30 cellular contexts compared by ENCODE assay signal in genomic region chr11:85115798-85116197, GRCh38.
"Had no signal": no experiment of that assay in that cellular context is flagged by ENCODE, and none has a peak within 500 bp of the region (broad histone marks: within the 10 kb centered on the region; RNA-seq: fewer than 3 reads in every experiment).

No MANE protein-coding gene starts in this region.

- H3K4me3 Mint-ChIP-seq: activated CD8-positive, alpha-beta T cell treated with anti-CD3 and anti-CD28 coated beads for 36 hours; activated naive CD8-positive, alpha-beta T cell treated with anti-CD3 and anti-CD28 coated beads, Interleukin-2, amount 10 ng/mL, durations not matched to agents 7 days and 5 days; activated T-cell treated with anti-CD3 and anti-CD28 coated beads, Interleukin-2, amount 50 U/mL, for 72 hours; T-cell had no signal

- H3K27ac Mint-ChIP-seq: activated CD8-positive, alpha-beta T cell treated with anti-CD3 and anti-CD28 coated beads for 36 hours; activated naive CD8-positive, alpha-beta T cell treated with anti-CD3 and anti-CD28 coated beads, Interleukin-2, amount 10 ng/mL, durations not matched to agents 7 days and 5 days; activated T-cell treated with anti-CD3 and anti-CD28 coated beads, Interleukin-2, amount 50 U/mL, for 72 hours; activated T-helper 2 cell treated with anti-CD3 and anti-CD28 coated beads, Interferon-gamma antibody, Interleukin-2, Interleukin-4, amounts not matched to agents 10 μg/mL and 5 μg/mL and 100 μg/mL, durations not matched to agents 14 hours and 24 hours and 36 hours; T-cell had no signal

- H3K4me1 ChIP-seq: adrenal gland, breast epithelium had no signal

- H3K27ac ChIP-seq: adrenal gland, breast epithelium, SK-N-MC had no signal

- H3K9me3 ChIP-seq: adrenal gland, breast epithelium had no signal

- H3K27me3 ChIP-seq: adrenal gland, breast epithelium had no signal

- H3K36me3 Mint-ChIP-seq: activated naive CD8-positive, alpha-beta T cell treated with anti-CD3 and anti-CD28 coated beads, Interleukin-2, amount 10 ng/mL, durations not matched to agents 7 days and 5 days; T-cell had no signal

- H3K4me3 ChIP-seq: adrenal gland, breast epithelium, SK-N-MC had no signal

- DNase-seq: activated CD4-positive, alpha-beta T cell treated with anti-CD3 and anti-CD28 coated beads for 4 hours; activated CD8-positive, alpha-beta memory T cell treated with anti-CD3 and anti-CD28 coated beads, Interleukin-2, amount 50 U/mL, for 4 hours; activated CD8-positive, alpha-beta T cell treated with anti-CD3 and anti-CD28 coated beads for 36 hours; activated naive CD4-positive, alpha-beta T cell treated with anti-CD3 and anti-CD28 coated beads, Interleukin-2, amount 50 U/mL, for 16 hours; activated naive CD8-positive, alpha-beta T cell treated with anti-CD3 and anti-CD28 coated beads, Interleukin-2, amount 10 ng/mL, durations not matched to agents 7 days and 5 days; activated T-cell treated with anti-CD3 and anti-CD28 coated beads, Interleukin-2, amount 50 U/mL, for 72 hours; adrenal gland; anterior cingulate cortex; caudate nucleus; Kasumi-1; KBM-7; NCI-H1048; NCI-H1417; NCI-H2029; NCI-H2107; NCI-H2171 treated with DMSO at 0.1 percent for 48 hours; NCI-H345; NCI-H510A; NCI-H526 treated with DMSO at 0.1 percent for 48 hours; NCI-H82; RPMI8226; T-cell; T-helper 2 cell; T1000 had no signal

- ATAC-seq: activated CD4-positive, CD25-positive, alpha-beta regulatory T cell treated with anti-CD3 and anti-CD28 coated beads, Interleukin-2, amount 50 U/mL, for 24 hours; activated CD8-positive, alpha-beta T cell treated with anti-CD3 and anti-CD28 coated beads for 36 hours; activated T-cell treated with anti-CD3 and anti-CD28 coated beads, Interleukin-2, amount 50 U/mL, for 72 hours; Panc1; Right ventricle myocardium inferior; T-cell had no signal

- H3K27me3 Mint-ChIP-seq: activated CD8-positive, alpha-beta T cell treated with anti-CD3 and anti-CD28 coated beads for 36 hours; T-cell had no signal

- H3K36me3 ChIP-seq: adrenal gland, breast epithelium had no signal

- H3K4me1 Mint-ChIP-seq: activated naive CD8-positive, alpha-beta T cell treated with anti-CD3 and anti-CD28 coated beads, Interleukin-2, amount 10 ng/mL, durations not matched to agents 7 days and 5 days; T-cell had no signal
